ENCODE assay signal across 22 cellular contexts in the genomic region with DNA sequence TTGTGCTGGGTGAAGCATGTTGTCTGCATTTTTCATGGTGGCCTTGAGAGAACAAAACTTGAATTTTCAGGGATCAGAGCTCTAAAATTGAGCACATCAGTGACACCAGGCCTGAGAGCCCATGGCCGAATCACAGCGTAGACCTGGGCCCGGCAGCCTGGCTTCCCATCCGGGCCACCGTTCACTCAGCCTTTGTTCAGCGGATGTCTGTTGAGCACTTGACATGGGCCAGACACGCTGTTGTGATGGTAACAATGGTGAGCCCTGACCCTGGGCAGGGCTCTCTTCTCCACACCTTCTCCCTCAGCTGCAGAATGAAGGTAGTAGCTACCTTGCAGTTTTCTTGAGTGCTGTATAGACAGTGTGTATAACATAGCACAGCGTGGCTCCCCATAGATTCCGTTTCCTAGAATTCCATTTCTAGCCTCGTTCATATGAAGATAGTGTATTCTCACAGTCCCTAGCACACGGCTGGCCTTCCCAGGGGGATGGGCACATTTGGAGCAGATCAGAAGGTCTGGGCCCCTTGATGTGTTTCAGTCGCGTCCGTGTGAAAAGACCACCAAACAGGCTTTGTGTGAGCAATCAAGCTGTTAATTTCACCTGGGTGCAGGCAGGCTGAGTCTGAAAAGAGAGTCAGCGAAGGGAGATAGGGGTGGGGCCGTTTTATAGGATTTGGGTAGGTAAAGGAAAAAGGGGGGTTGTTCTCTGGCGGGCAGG.
DNase-seq lines count a peak whose midpoint lies in the region; ATAC-seq, FAIRE-seq and TF ChIP-seq lines count a peak whose summit lies in the region.
"Had no signal": no experiment of that assay in that cellular context is flagged by ENCODE, and none has a peak within 500 bp of the region (broad histone marks: within the 10 kb centered on the region; RNA-seq: fewer than 3 reads in every experiment).

No MANE protein-coding gene starts in this region.

- peak; percentile 25 for ATAC-seq in IMR-90 (ENCODE audit: low read depth)
- ATAC-seq: activated naive CD4-positive, alpha-beta T cell treated with anti-CD3 and anti-CD28 coated beads, Interleukin-2, amount 50 U/mL, for 72 hours; CD8-positive, alpha-beta T cell; foreskin keratinocyte; SK-N-SH treated with all-trans-retinoic acid at 6 μM for 48 hours had no signal

- H3K4ac ChIP-seq in IMR-90 (ENCODE audit: low read depth, low read length) (peak overlapping the region; percentile 68; the same call in 1 of the 2 replicates), H1 (replicated peaks; ENCODE audit: insufficient read length, low read depth, low read length) (peak overlapping the region; percentile 99), mesenchymal stem cell (ENCODE audit: low read depth in 1 of 2, low read length in 2 of 2) (peak overlapping the region in 1 of 2 experiments; percentile 24)

- in situ Hi-C loops in IMR-90 (cut with MboI; ENCODE audit: low sequenced_read_pairs) (no loop called here), mammary epithelial cell (cut with MboI; ENCODE audit: low sequenced_read_pairs in 2 of 2) (no loop called here)

- H3K79me2 ChIP-seq in H1 (ENCODE audit: control insufficient read depth in 1 of 2, insufficient read depth in 2 of 2, low read length in 2 of 2) = no peaks in the 10 kb centered on the region
- H3K79me2 ChIP-seq in mammary epithelial cell (ENCODE audit: insufficient read depth, low read length) = no peaks in the 10 kb centered on the region
- H3K79me2 ChIP-seq: hepatocyte had no signal

- POLR2A ChIA-PET in IMR-90 (lab: Charles Lee; ENCODE audit: unreplicated experiment) = no interaction called here
- POLR2A ChIA-PET in H1 (lab: Charles Lee; ENCODE audit: partially characterized antibody) = interaction anchor here (1.1 to 1.9 kb wide), 5 partner anchors 9 to 266 kb away, joined by 3 to 9 read pairs (median 3); a partner anchor contains a TSS

- H4K20me1 ChIP-seq in IMR-90 (ENCODE audit: insufficient read depth, low read length) (peaks cover 10% of the 10 kb centered on the region), H1 (replicated peaks in 1 of 2; ENCODE audit: control insufficient read depth in 1 of 2, insufficient read depth in 2 of 2, low read length in 2 of 2) (no peaks in the 10 kb centered on the region), mammary epithelial cell (ENCODE audit: insufficient read depth, low read length) (no peaks in the 10 kb centered on the region)

- H2BK120ac ChIP-seq in IMR-90 (ENCODE audit: low read depth, low read length) (peak overlapping the region; percentile 10; the same call in 1 of the 2 replicates), H1 (replicated peaks; ENCODE audit: low read depth, low read length) (peak overlapping the region; percentile 39), mesenchymal stem cell (ENCODE audit: low read depth, low read length) (peak overlapping the region; percentile 35)

- DNase-seq in IMR-90 (no peak), H1 (ENCODE audit: low read depth in 1 of 2, low spot score in 2 of 2) (peak in 1 of 2 experiments; percentile 58), mesenchymal stem cell (peak; percentile 57), tibial artery (no peak), hypothalamus (lab: John Stamatoyannopoulos, UW) (no peak), mammary epithelial cell (no peak), DMS 273 treated with DMSO at 0.1 percent for 48 hours (lab: John Stamatoyannopoulos, UW) (no peak)
- DNase-seq: aorta; CD8-positive, alpha-beta T cell; dorsolateral prefrontal cortex; foreskin keratinocyte; NCI-H1105; NCI-H2081; NK-92 treated with Interleukin-12 subunit alpha and Interleukin-12 subunit beta, amount 100 ng/mL, for 24 hours; RPMI8226; stimulated activated CD4-positive, alpha-beta T cell treated with anti-CD3 and anti-CD28 coated beads, Interleukin-2, amount 100 ng/mL, for 48 hours; stimulated activated naive CD4-positive, alpha-beta T cell had no signal

- no peaks in the 10 kb centered on the region for H3K27me3 ChIP-seq in IMR-90 (ENCODE audit: control insufficient read depth, insufficient read depth, low read length)
- no peaks in the 10 kb centered on the region for H3K27me3 ChIP-seq in H1 (replicated peaks in 1 of 4; ENCODE audit: control insufficient read depth in 3 of 4, extremely low read depth in 1 of 4, insufficient read depth in 3 of 4, low read length in 3 of 4)
- H3K27me3 ChIP-seq in mesenchymal stem cell (ENCODE audit: control insufficient read depth in 1 of 2, insufficient read depth in 1 of 2, low read length in 2 of 2) = no peaks in the 10 kb centered on the region
- H3K27me3 ChIP-seq in tibial artery = no peaks in the 10 kb centered on the region
- no peaks in the 10 kb centered on the region for H3K27me3 ChIP-seq in mammary epithelial cell (ENCODE audit: insufficient read depth, low read length)
- H3K27me3 ChIP-seq: dorsolateral prefrontal cortex, foreskin keratinocyte, hepatocyte had no signal

- H2BK15ac ChIP-seq in IMR-90 (ENCODE audit: low read depth, low read length) (0 out of 3 replicates have a peak overlapping the region, but pooled peaks have one; percentile 38), H1 (ENCODE audit: low read length) (no peak overlapping the region), mesenchymal stem cell (ENCODE audit: low read depth, poor library complexity, severe bottlenecking) (no peak overlapping the region)

- CTCF ChIA-PET in IMR-90 (lab: Yijun Ruan, JAX) (no interaction called here), H1 (lab: Charles Lee; ENCODE audit: partially characterized antibody) (interaction anchor here (1.0 to 2.0 kb wide), 5 partner anchors 9 to 42 kb away, joined by 3 to 9 read pairs (median 5); no protein-coding TSS in a partner anchor), mammary epithelial cell (lab: Charles Lee; ENCODE audit: low non-redundant PET) (no interaction called here)

- no peak overlapping the region for H3K4me3 ChIP-seq in IMR-90 (ENCODE audit: insufficient read depth, low read depth, low read length)
- H3K4me3 ChIP-seq in H1 (ENCODE audit: extremely low read depth in 1 of 4, insufficient read depth in 2 of 4, low read depth in 3 of 4, low read length in 4 of 4) = no peak overlapping the region; a peak in 1 of 8 replicates
- no peak overlapping the region for H3K4me3 ChIP-seq in mesenchymal stem cell (ENCODE audit: insufficient read depth in 1 of 2, low read depth in 1 of 2, low read length in 2 of 2)
- H3K4me3 ChIP-seq in tibial artery = no peak overlapping the region
- no peak overlapping the region for H3K4me3 ChIP-seq in mammary epithelial cell (replicated peaks in 1 of 3; ENCODE audit: insufficient read depth in 1 of 3, low read depth in 2 of 3, low read length in 3 of 3)
- H3K4me3 ChIP-seq: dorsolateral prefrontal cortex, hepatocyte, thoracic aorta had no signal

- TF ChIP-seq POLR2A in IMR-90 (IDR thresholded peaks at IDR 0.05; ENCODE audit: low read depth, low read length) (no peak), H1 (IDR thresholded peaks at IDR 0.05; ENCODE audit: control extremely low read depth in 1 of 2, low read depth in 2 of 2, low read length in 2 of 2) (no peak)

- H3K9me3 ChIP-seq in IMR-90 (ENCODE audit: control insufficient read depth, insufficient read depth, low read length) = no peaks in the 10 kb centered on the region
- H3K9me3 ChIP-seq in H1 (ENCODE audit: insufficient read depth in 2 of 2, low read depth in 1 of 2, low read length in 1 of 2) = no peaks in the 10 kb centered on the region
- no peaks in the 10 kb centered on the region for H3K9me3 ChIP-seq in mesenchymal stem cell (ENCODE audit: control insufficient read depth, low read length)
- no peaks in the 10 kb centered on the region for H3K9me3 ChIP-seq in tibial artery
- H3K9me3 ChIP-seq in mammary epithelial cell (replicated peaks; ENCODE audit: insufficient read depth, low read length) = no peaks in the 10 kb centered on the region
- H3K9me3 ChIP-seq: thoracic aorta had no signal

- H3K4me2 ChIP-seq in IMR-90 (ENCODE audit: low read depth, low read length) (no peak overlapping the region), H1 (ENCODE audit: insufficient read depth in 1 of 2, low read depth in 2 of 2, low read length in 2 of 2) (peak overlapping the region; percentile 32; a peak in 3 of 4 replicates), mesenchymal stem cell (ENCODE audit: low read length, poor library complexity, severe bottlenecking) (no peak overlapping the region), mammary epithelial cell (ENCODE audit: insufficient read depth, low read depth, low read length) (no peak overlapping the region)
- H3K4me2 ChIP-seq: hepatocyte had no signal

- H3K56ac ChIP-seq in IMR-90 (ENCODE audit: extremely low read depth, insufficient read depth, low read length) (no peak overlapping the region), H1 (replicated peaks; ENCODE audit: insufficient read length, low read depth, low read length) (peak overlapping the region; percentile 43)

- H3K23me2 ChIP-seq in H1 (ENCODE audit: low read depth, low read length) = no peaks in the 10 kb centered on the region

- peaks cover 8% of the 10 kb centered on the region for H3K4me1 ChIP-seq in IMR-90 (ENCODE audit: control insufficient read depth, insufficient read depth, low read length)
- H3K4me1 ChIP-seq in H1 (replicated peaks in 1 of 4; ENCODE audit: control insufficient read depth in 3 of 4, insufficient read depth in 4 of 4, low read length in 3 of 4) = peaks cover 13 to 29% (median 22%) of the 10 kb centered on the region in 4 experiments
- peaks cover 29% of the 10 kb centered on the region for H3K4me1 ChIP-seq in mesenchymal stem cell (ENCODE audit: control insufficient read depth, insufficient read depth, low read depth, low read length)
- no peaks in the 10 kb centered on the region for H3K4me1 ChIP-seq in tibial artery
- H3K4me1 ChIP-seq in mammary epithelial cell (ENCODE audit: insufficient read depth, low read length) = no peaks in the 10 kb centered on the region
- H3K4me1 ChIP-seq: foreskin keratinocyte had no signal

- peak overlapping the region; percentile 21; the same call in 1 of the 2 replicates for H2BK20ac ChIP-seq in IMR-90 (ENCODE audit: low read depth, low read length)
- H2BK20ac ChIP-seq in H1 (ENCODE audit: low read length) = peak overlapping the region; percentile 99

- H3K14ac ChIP-seq in IMR-90 (replicated peaks; ENCODE audit: low read depth, low read length) (peak overlapping the region; percentile 1; the same call in 1 of the 2 replicates), H1 (ENCODE audit: insufficient read length) (no peak overlapping the region), mesenchymal stem cell (ENCODE audit: low read length in 2 of 2) (peak overlapping the region in 1 of 2 experiments; percentile 19)

- whole genome bisulfite sequencing in IMR-90 (ENCODE audit: extremely low coverage in 2 of 2, insufficient read length in 1 of 2), 2 experiments = 86% methylated on average over 5 of the region's 17 CpGs; no CpG with 5 or more reads in 1 of the 2 experiments
- WGBS in H1 (ENCODE audit: extremely low coverage in 1 of 2, insufficient coverage in 1 of 2, insufficient read length in 1 of 2, insufficient replicate concordance in 2 of 2, low coverage in 1 of 2, low lambda C conversion rate in 2 of 2, missing lambda C conversion rate in 1 of 2), 2 experiments = 51% methylated on average over 16 of the region's 17 CpGs; no CpG with 5 or more reads in 1 of the 2 experiments
- WGBS in mesenchymal stem cell = 37% methylated on average over 17 of the region's 17 CpGs
- WGBS in mammary epithelial cell (ENCODE audit: low coverage, missing lambda C conversion rate) = 98% methylated on average over 13 of the region's 17 CpGs

- intact Hi-C loops in IMR-90 (cut with micrococcal nuclease) (no loop called here), tibial artery (cut with DNase I; ENCODE audit: low total_unique reads) (no loop called here), mammary epithelial cell (cut with micrococcal nuclease) (no loop called here)

- peak overlapping the region; percentile 56 for H2AK9ac ChIP-seq in IMR-90 (replicated peaks; ENCODE audit: low read depth, low read length, poor library complexity)

- H3K27ac ChIP-seq in IMR-90 (ENCODE audit: insufficient read depth, low read length) (peak overlapping the region; percentile 53; the same call in 1 of the 2 replicates), H1 (ENCODE audit: low read depth, low read length) (peak overlapping the region; percentile 71; the same call in 1 of the 2 replicates), mesenchymal stem cell (ENCODE audit: low read length, poor library complexity, severe bottlenecking) (peak overlapping the region; percentile 77), tibial artery (peak overlapping the region; percentile 29 to 73), mammary epithelial cell (ENCODE audit: insufficient read depth, low read depth, low read length) (no peak overlapping the region)
- H3K27ac ChIP-seq: dorsolateral prefrontal cortex, foreskin keratinocyte, hepatocyte, thoracic aorta, VCaP had no signal

- TF ChIP-seq RAD21 in IMR-90 (IDR thresholded peaks at IDR 0.05; ENCODE audit: low read length) (no peak), H1 (IDR thresholded peaks at IDR 0.05 in 1 of 2, conservative IDR thresholded peaks at IDR 0.05 in 1 of 2; ENCODE audit: low read depth in 2 of 2, low read length in 2 of 2) (no peak)

- no peak overlapping the region for H3K9ac ChIP-seq in IMR-90 (ENCODE audit: low read depth, low read length)
- peak overlapping the region in 2 of 4 experiments; percentile 2 to 14; a peak in 3 of 7 replicates for H3K9ac ChIP-seq in H1 (replicated peaks in 1 of 4; ENCODE audit: extremely low read depth in 1 of 4, low read depth in 3 of 4, low read length in 3 of 4)
- no peak overlapping the region for H3K9ac ChIP-seq in mesenchymal stem cell (ENCODE audit: low read length)
- H3K9ac ChIP-seq in mammary epithelial cell (ENCODE audit: insufficient read depth, low read length) = no peak overlapping the region

- BruUV-seq in IMR-90 (replicated peaks; lab: Mats Ljungman, UMichigan) (no TSS peak), mammary epithelial cell (replicated peaks; lab: Mats Ljungman, UMichigan) (no TSS peak)

- H4K5ac ChIP-seq in IMR-90 (ENCODE audit: low read depth, low read length) = peak overlapping the region; percentile 32; the same call in 1 of the 2 replicates
- H4K5ac ChIP-seq in H1 (ENCODE audit: insufficient read length, low read depth, low read length) = peak overlapping the region; percentile 73

- FAIRE-seq in H1 (lab: Jason Lieb, UNC) = peak; percentile 42

- H3K79me1 ChIP-seq in IMR-90 (ENCODE audit: low read depth in 1 of 2, low read length in 2 of 2) = peaks cover 18 to 33% of the 10 kb centered on the region in 2 experiments
- no peaks in the 10 kb centered on the region; the same call in 1 of the 2 replicates for H3K79me1 ChIP-seq in H1 (ENCODE audit: low read depth, low read length)
- peaks cover 16% of the 10 kb centered on the region for H3K79me1 ChIP-seq in mesenchymal stem cell (replicated peaks; ENCODE audit: low read length, poor library complexity, severe bottlenecking)

- H2AK5ac ChIP-seq in IMR-90 (ENCODE audit: low read depth, low read length) (peak overlapping the region; percentile 58), H1 (ENCODE audit: low read depth, low read length) (peak overlapping the region; percentile 96), mesenchymal stem cell (ENCODE audit: low read length, severe bottlenecking) (peak overlapping the region; percentile 51)

- H4K91ac ChIP-seq in IMR-90 (ENCODE audit: insufficient read depth, low read depth, low read length) = peak overlapping the region; percentile 13; the same call in 1 of the 2 replicates
- peak overlapping the region; percentile 93 for H4K91ac ChIP-seq in H1 (replicated peaks; ENCODE audit: insufficient read length, low read length)
- peak overlapping the region; percentile 18 for H4K91ac ChIP-seq in mesenchymal stem cell (ENCODE audit: low read length)

- H3K9me1 ChIP-seq in IMR-90 (ENCODE audit: insufficient read depth, low read length) = peaks cover 8% of the 10 kb centered on the region; the same call in 1 of the 2 replicates

- H3K23ac ChIP-seq in IMR-90 (ENCODE audit: low read depth, low read length) = no peak overlapping the region
- H3K23ac ChIP-seq in H1 (ENCODE audit: insufficient read length) = no peak overlapping the region
- H3K23ac ChIP-seq in mesenchymal stem cell (ENCODE audit: low read length in 2 of 2) = peak overlapping the region in 1 of 2 experiments; percentile 66

- TF ChIP-seq CTCF in IMR-90 (conservative IDR thresholded peaks at IDR 0.05; ENCODE audit: low read depth, low read length) (no peak), H1 (IDR thresholded peaks at IDR 0.05; ENCODE audit: control extremely low read depth in 1 of 3, insufficient read depth in 1 of 3, low read depth in 1 of 3, low read length in 3 of 3) (no peak), tibial artery (IDR thresholded peaks at IDR 0.05) (no peak), mammary epithelial cell (conservative IDR thresholded peaks at IDR 0.05 in 1 of 2, IDR thresholded peaks at IDR 0.05 in 1 of 2; ENCODE audit: extremely low read depth in 1 of 2, insufficient read depth in 1 of 2, low read depth in 1 of 2, low read length in 2 of 2) (no peak)

- H2AFZ ChIP-seq in IMR-90 (replicated peaks; ENCODE audit: low read length, poor library complexity) (no peak overlapping the region), H1 (ENCODE audit: low read length) (no peak overlapping the region), mesenchymal stem cell (ENCODE audit: low read depth, low read length) (no peak overlapping the region), mammary epithelial cell (ENCODE audit: low read depth, low read length) (no peak overlapping the region)
- H2AFZ ChIP-seq: hepatocyte had no signal

- H3K36me3 ChIP-seq in IMR-90 (ENCODE audit: control insufficient read depth, insufficient read depth, low read length) (peaks cover 77% of the 10 kb centered on the region), H1 (ENCODE audit: control insufficient read depth in 2 of 4, insufficient read depth in 4 of 4, low read length in 3 of 4) (peaks cover 0 to 26% (median 5%) of the 10 kb centered on the region in 4 experiments; a peak in 3 of 8 replicates), mesenchymal stem cell (ENCODE audit: control insufficient read depth in 1 of 2, insufficient read depth in 2 of 2, low read depth in 1 of 2, low read length in 2 of 2) (peaks cover 48 to 70% of the 10 kb centered on the region in 2 experiments), tibial artery (peaks cover 88 to 95% (median 91%) of the 10 kb centered on the region in 3 donors), mammary epithelial cell (ENCODE audit: insufficient read depth, low read length) (peaks cover 8% of the 10 kb centered on the region)

- H2BK12ac ChIP-seq in H1 (ENCODE audit: low read depth, low read length) = peak overlapping the region; percentile 89
- H2BK12ac ChIP-seq in mesenchymal stem cell (ENCODE audit: low read length in 2 of 2) = peak overlapping the region; percentile 15 to 59

- H4K8ac ChIP-seq in IMR-90 (ENCODE audit: low read depth in 2 of 2, low read length in 2 of 2) = peak overlapping the region; percentile 1 to 26; a peak in 2 of 4 replicates
- peak overlapping the region; percentile 87; the same call in 1 of the 2 replicates for H4K8ac ChIP-seq in H1 (ENCODE audit: extremely low read depth, insufficient read depth, low read length)
- H4K8ac ChIP-seq in mesenchymal stem cell (ENCODE audit: low read length) = peak overlapping the region; percentile 55

- H2BK5ac ChIP-seq in IMR-90 (ENCODE audit: low read depth, low read length, poor library complexity, severe bottlenecking) = peak overlapping the region; percentile 52
- peak overlapping the region; percentile 97 for H2BK5ac ChIP-seq in H1 (ENCODE audit: low read depth, low read length)
- peak overlapping the region; percentile 37 for H2BK5ac ChIP-seq in mesenchymal stem cell (ENCODE audit: low read depth, low read length, poor library complexity, severe bottlenecking)

- dilution Hi-C loops in IMR-90 (cut with HindIII; ENCODE audit: low sequenced_read_pairs, unreplicated experiment) = no loop called here
- dilution Hi-C loops in mammary epithelial cell (cut with HindIII; ENCODE audit: low sequenced_read_pairs) = loop anchor here (5.0 kb wide), 2 partner anchors 64 to 76 kb away; a partner anchor contains a TSS

- no peak for TF ChIP-seq EP300 in H1 (IDR thresholded peaks at IDR 0.05; ENCODE audit: borderline replicate concordance in 1 of 2, low read depth in 2 of 2, low read length in 2 of 2)

- peak overlapping the region; percentile 24; the same call in 1 of the 2 replicates for H3K18ac ChIP-seq in IMR-90 (ENCODE audit: low read depth, low read length)
- peak overlapping the region; percentile 91 for H3K18ac ChIP-seq in H1 (ENCODE audit: extremely low read depth, low read length)
- peak overlapping the region; percentile 9 to 81 for H3K18ac ChIP-seq in mesenchymal stem cell (ENCODE audit: low read depth in 1 of 2, low read length in 2 of 2)

Comparison
In these comparisons a context has a peak if more than half of its experiments do, and no peak if none do; other contexts are left out.
1. H2BK5ac ChIP-seq: peak in every context shown above with its lines; median percentile 97 in H1; 52 in IMR-90; 37 in mesenchymal stem cell.
2. H3K18ac ChIP-seq: peak in every context shown above with its lines; median percentile 91 in H1; 45 in mesenchymal stem cell; 24 in IMR-90.
3. H3K4me2 ChIP-seq: peak in H1 (2 of 2); none in IMR-90 (single experiment), mesenchymal stem cell (single experiment) and mammary epithelial cell (single experiment).
4. H4K8ac ChIP-seq: peak in every context shown above with its lines; median percentile 87 in H1; 55 in mesenchymal stem cell; 14 in IMR-90.
5. H4K91ac ChIP-seq: peak in every context shown above with its lines; median percentile 93 in H1; 18 in mesenchymal stem cell; 13 in IMR-90.
6. Peak in every context shown above with its lines, with median percentiles within 50 percentile points of each other: H2AK5ac ChIP-seq and H2BK120ac ChIP-seq.